In the genomic region with DNA sequence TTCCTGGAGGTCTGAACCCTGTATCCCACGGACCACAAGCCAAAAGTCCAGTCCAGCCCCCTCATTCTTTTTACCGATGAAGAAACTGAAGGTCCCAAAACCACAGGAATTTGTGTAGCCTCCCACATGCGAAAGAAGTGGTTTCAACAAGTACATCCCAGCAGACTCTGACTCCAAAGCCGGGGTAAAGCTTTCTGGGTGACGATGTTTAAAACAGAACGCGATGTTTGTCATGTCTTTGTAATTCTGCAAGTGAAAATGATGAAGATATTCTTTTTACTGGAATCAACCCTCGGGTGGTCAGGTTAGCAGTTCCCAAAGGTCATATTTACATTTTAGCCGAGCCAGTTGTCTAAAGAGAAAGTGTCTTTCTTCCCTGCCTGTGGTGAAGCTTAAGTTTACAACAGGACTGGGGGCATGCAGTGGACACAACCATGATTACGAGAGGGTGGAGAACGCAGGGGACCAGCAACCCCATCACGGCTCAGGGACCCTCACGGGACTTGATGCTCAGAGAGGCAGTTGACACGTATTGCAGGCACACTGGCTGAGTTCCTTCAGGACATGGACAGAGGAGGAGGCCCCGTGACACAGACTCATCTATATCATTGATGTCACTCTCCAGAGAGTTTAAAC, we compare ENCODE assay signal across 1 cellular context.
TF ChIP-seq lines count a peak whose summit lies in the region.

No MANE protein-coding gene starts in this region.

TF ChIP-seq in GM12878, 131 proteins besides CTCF, POLR2A, EP300 and RAD21 (continues in another document):
- TF ChIP-seq, protein P1, sequence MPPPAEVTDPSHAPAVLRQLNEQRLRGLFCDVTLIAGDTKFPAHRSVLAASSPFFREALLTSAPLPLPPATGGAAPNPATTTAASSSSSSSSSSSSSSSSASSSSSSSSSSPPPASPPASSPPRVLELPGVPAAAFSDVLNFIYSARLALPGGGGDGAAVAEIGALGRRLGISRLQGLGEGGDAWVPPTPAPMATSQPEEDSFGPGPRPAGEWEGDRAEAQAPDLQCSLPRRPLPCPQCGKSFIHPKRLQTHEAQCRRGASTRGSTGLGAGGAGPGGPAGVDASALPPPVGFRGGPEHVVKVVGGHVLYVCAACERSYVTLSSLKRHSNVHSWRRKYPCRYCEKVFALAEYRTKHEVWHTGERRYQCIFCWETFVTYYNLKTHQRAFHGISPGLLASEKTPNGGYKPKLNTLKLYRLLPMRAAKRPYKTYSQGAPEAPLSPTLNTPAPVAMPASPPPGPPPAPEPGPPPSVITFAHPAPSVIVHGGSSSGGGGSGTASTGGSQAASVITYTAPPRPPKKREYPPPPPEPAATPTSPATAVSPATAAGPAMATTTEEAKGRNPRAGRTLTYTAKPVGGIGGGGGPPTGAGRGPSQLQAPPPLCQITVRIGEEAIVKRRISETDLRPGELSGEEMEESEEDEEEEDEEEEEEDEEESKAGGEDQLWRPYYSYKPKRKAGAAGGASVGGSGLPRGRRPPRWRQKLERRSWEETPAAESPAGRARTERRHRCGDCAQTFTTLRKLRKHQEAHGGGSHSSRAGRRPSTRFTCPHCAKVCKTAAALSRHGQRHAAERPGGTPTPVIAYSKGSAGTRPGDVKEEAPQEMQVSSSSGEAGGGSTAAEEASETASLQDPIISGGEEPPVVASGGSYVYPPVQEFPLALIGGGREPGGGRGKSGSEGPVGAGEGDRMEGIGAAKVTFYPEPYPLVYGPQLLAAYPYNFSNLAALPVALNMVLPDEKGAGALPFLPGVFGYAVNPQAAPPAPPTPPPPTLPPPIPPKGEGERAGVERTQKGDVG (CRISPR knock-in tag; IDR thresholded peaks at IDR 0.05) = no peak
- TF ChIP-seq ZSCAN29 (IDR thresholded peaks at IDR 0.05) = no peak
- TF ChIP-seq STAT3 (IDR thresholded peaks at IDR 0.05; ENCODE audit: low read depth, low read length) = peak; percentile 79; the same call in 1 of the 2 replicates
- TF ChIP-seq, protein P2, sequence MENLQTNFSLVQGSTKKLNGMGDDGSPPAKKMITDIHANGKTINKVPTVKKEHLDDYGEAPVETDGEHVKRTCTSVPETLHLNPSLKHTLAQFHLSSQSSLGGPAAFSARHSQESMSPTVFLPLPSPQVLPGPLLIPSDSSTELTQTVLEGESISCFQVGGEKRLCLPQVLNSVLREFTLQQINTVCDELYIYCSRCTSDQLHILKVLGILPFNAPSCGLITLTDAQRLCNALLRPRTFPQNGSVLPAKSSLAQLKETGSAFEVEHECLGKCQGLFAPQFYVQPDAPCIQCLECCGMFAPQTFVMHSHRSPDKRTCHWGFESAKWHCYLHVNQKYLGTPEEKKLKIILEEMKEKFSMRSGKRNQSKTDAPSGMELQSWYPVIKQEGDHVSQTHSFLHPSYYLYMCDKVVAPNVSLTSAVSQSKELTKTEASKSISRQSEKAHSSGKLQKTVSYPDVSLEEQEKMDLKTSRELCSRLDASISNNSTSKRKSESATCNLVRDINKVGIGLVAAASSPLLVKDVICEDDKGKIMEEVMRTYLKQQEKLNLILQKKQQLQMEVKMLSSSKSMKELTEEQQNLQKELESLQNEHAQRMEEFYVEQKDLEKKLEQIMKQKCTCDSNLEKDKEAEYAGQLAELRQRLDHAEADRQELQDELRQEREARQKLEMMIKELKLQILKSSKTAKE (IDR thresholded peaks at IDR 0.05; ENCODE audit: low read depth, poor library complexity, severe bottlenecking) = peak; percentile 24
- TF ChIP-seq BHLHE40 (IDR thresholded peaks at IDR 0.05; ENCODE audit: borderline replicate concordance in 1 of 2, low read depth in 2 of 2, low read length in 1 of 2) = 0 out of 4 replicates have a peak, but pooled peaks of 1 of the 2 experiments have one; percentile 36
- TF ChIP-seq NR2F1 (conservative IDR thresholded peaks at IDR 0.05) = peak; percentile 69
- peak; percentile 97 for TF ChIP-seq RUNX3 (IDR thresholded peaks at IDR 0.05; ENCODE audit: low read length)
- peak; percentile 8; the same call in 1 of the 2 replicates for TF ChIP-seq MTA2 (IDR thresholded peaks at IDR 0.05; ENCODE audit: low read depth)
- TF ChIP-seq MXI1 (IDR thresholded peaks at IDR 0.05; ENCODE audit: low read depth, low read length) = no peak
- TF ChIP-seq FOXK2 (IDR thresholded peaks at IDR 0.05) = peak; percentile 59
- TF ChIP-seq CBFB (IDR thresholded peaks at IDR 0.05; ENCODE audit: low read depth) = 0 out of 2 replicates have a peak, but pooled peaks have one; percentile 50
- TF ChIP-seq EGR1 (IDR thresholded peaks at IDR 0.05; ENCODE audit: borderline replicate concordance in 1 of 2, low read depth in 2 of 2, low read length in 2 of 2) = peak in 1 of 2 experiments; percentile 42; a peak in 1 of 3 replicates
- no peak for TF ChIP-seq TCF3 (IDR thresholded peaks at IDR 0.05; ENCODE audit: borderline replicate concordance, insufficient read depth, low read depth, low read length)
- TF ChIP-seq, protein P3, sequence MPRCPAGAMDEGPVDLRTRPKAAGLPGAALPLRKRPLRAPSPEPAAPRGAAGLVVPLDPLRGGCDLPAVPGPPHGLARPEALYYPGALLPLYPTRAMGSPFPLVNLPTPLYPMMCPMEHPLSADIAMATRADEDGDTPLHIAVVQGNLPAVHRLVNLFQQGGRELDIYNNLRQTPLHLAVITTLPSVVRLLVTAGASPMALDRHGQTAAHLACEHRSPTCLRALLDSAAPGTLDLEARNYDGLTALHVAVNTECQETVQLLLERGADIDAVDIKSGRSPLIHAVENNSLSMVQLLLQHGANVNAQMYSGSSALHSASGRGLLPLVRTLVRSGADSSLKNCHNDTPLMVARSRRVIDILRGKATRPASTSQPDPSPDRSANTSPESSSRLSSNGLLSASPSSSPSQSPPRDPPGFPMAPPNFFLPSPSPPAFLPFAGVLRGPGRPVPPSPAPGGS (IDR thresholded peaks at IDR 0.05; ENCODE audit: borderline replicate concordance, insufficient read depth, low read depth, low read length, poor library complexity, severe bottlenecking) = peak; percentile 32
- TF ChIP-seq SMARCA5 (IDR thresholded peaks at IDR 0.05) = no peak
- peak; percentile 74 for TF ChIP-seq CREB1 (IDR thresholded peaks at IDR 0.05; ENCODE audit: low read depth)
- TF ChIP-seq NBN (IDR thresholded peaks at IDR 0.05) = no peak
- TF ChIP-seq HCFC1 (IDR thresholded peaks at IDR 0.05; ENCODE audit: low read length) = no peak
- TF ChIP-seq, protein P4, sequence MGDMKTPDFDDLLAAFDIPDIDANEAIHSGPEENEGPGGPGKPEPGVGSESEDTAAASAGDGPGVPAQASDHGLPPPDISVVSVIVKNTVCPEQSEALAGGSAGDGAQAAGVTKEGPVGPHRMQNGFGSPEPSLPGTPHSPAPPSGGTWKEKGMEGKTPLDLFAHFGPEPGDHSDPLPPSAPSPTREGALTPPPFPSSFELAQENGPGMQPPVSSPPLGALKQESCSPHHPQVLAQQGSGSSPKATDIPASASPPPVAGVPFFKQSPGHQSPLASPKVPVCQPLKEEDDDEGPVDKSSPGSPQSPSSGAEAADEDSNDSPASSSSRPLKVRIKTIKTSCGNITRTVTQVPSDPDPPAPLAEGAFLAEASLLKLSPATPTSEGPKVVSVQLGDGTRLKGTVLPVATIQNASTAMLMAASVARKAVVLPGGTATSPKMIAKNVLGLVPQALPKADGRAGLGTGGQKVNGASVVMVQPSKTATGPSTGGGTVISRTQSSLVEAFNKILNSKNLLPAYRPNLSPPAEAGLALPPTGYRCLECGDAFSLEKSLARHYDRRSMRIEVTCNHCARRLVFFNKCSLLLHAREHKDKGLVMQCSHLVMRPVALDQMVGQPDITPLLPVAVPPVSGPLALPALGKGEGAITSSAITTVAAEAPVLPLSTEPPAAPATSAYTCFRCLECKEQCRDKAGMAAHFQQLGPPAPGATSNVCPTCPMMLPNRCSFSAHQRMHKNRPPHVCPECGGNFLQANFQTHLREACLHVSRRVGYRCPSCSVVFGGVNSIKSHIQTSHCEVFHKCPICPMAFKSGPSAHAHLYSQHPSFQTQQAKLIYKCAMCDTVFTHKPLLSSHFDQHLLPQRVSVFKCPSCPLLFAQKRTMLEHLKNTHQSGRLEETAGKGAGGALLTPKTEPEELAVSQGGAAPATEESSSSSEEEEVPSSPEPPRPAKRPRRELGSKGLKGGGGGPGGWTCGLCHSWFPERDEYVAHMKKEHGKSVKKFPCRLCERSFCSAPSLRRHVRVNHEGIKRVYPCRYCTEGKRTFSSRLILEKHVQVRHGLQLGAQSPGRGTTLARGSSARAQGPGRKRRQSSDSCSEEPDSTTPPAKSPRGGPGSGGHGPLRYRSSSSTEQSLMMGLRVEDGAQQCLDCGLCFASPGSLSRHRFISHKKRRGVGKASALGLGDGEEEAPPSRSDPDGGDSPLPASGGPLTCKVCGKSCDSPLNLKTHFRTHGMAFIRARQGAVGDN (IDR thresholded peaks at IDR 0.05) = no peak
- TF ChIP-seq, protein P5, sequence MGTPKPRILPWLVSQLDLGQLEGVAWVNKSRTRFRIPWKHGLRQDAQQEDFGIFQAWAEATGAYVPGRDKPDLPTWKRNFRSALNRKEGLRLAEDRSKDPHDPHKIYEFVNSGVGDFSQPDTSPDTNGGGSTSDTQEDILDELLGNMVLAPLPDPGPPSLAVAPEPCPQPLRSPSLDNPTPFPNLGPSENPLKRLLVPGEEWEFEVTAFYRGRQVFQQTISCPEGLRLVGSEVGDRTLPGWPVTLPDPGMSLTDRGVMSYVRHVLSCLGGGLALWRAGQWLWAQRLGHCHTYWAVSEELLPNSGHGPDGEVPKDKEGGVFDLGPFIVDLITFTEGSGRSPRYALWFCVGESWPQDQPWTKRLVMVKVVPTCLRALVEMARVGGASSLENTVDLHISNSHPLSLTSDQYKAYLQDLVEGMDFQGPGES (IDR thresholded peaks at IDR 0.05) = no peak
- TF ChIP-seq MEF2A (IDR thresholded peaks at IDR 0.05; ENCODE audit: insufficient read depth, low read depth, low read length) = 0 out of 2 replicates have a peak, but pooled peaks have one; percentile 17
- peak; percentile 64 for TF ChIP-seq BCL11A (IDR thresholded peaks at IDR 0.05; ENCODE audit: low read depth, low read length)
- TF ChIP-seq, protein P6, sequence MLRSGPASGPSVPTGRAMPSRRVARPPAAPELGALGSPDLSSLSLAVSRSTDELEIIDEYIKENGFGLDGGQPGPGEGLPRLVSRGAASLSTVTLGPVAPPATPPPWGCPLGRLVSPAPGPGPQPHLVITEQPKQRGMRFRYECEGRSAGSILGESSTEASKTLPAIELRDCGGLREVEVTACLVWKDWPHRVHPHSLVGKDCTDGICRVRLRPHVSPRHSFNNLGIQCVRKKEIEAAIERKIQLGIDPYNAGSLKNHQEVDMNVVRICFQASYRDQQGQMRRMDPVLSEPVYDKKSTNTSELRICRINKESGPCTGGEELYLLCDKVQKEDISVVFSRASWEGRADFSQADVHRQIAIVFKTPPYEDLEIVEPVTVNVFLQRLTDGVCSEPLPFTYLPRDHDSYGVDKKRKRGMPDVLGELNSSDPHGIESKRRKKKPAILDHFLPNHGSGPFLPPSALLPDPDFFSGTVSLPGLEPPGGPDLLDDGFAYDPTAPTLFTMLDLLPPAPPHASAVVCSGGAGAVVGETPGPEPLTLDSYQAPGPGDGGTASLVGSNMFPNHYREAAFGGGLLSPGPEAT (IDR thresholded peaks at IDR 0.05; ENCODE audit: low read depth) = no peak
- TF ChIP-seq, protein P7, sequence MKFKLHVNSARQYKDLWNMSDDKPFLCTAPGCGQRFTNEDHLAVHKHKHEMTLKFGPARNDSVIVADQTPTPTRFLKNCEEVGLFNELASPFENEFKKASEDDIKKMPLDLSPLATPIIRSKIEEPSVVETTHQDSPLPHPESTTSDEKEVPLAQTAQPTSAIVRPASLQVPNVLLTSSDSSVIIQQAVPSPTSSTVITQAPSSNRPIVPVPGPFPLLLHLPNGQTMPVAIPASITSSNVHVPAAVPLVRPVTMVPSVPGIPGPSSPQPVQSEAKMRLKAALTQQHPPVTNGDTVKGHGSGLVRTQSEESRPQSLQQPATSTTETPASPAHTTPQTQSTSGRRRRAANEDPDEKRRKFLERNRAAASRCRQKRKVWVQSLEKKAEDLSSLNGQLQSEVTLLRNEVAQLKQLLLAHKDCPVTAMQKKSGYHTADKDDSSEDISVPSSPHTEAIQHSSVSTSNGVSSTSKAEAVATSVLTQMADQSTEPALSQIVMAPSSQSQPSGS (IDR thresholded peaks at IDR 0.05; ENCODE audit: low read length) = peak; percentile 81
- TF ChIP-seq, protein P8, sequence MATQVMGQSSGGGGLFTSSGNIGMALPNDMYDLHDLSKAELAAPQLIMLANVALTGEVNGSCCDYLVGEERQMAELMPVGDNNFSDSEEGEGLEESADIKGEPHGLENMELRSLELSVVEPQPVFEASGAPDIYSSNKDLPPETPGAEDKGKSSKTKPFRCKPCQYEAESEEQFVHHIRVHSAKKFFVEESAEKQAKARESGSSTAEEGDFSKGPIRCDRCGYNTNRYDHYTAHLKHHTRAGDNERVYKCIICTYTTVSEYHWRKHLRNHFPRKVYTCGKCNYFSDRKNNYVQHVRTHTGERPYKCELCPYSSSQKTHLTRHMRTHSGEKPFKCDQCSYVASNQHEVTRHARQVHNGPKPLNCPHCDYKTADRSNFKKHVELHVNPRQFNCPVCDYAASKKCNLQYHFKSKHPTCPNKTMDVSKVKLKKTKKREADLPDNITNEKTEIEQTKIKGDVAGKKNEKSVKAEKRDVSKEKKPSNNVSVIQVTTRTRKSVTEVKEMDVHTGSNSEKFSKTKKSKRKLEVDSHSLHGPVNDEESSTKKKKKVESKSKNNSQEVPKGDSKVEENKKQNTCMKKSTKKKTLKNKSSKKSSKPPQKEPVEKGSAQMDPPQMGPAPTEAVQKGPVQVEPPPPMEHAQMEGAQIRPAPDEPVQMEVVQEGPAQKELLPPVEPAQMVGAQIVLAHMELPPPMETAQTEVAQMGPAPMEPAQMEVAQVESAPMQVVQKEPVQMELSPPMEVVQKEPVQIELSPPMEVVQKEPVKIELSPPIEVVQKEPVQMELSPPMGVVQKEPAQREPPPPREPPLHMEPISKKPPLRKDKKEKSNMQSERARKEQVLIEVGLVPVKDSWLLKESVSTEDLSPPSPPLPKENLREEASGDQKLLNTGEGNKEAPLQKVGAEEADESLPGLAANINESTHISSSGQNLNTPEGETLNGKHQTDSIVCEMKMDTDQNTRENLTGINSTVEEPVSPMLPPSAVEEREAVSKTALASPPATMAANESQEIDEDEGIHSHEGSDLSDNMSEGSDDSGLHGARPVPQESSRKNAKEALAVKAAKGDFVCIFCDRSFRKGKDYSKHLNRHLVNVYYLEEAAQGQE (IDR thresholded peaks at IDR 0.05; ENCODE audit: low read depth, low read length) = no peak
- TF ChIP-seq POU2F2 (IDR thresholded peaks at IDR 0.05; ENCODE audit: borderline replicate concordance, low read depth, low read length) = peak; percentile 80; the same call in 2 of the 3 replicates
- TF ChIP-seq IKZF2 (IDR thresholded peaks at IDR 0.05) = peak; percentile 50 to 55
- peak; percentile 63; the same call in 1 of the 2 replicates for TF ChIP-seq PAX5 (IDR thresholded peaks at IDR 0.05; ENCODE audit: borderline replicate concordance, low read depth, low read length)
- TF ChIP-seq, protein P9, sequence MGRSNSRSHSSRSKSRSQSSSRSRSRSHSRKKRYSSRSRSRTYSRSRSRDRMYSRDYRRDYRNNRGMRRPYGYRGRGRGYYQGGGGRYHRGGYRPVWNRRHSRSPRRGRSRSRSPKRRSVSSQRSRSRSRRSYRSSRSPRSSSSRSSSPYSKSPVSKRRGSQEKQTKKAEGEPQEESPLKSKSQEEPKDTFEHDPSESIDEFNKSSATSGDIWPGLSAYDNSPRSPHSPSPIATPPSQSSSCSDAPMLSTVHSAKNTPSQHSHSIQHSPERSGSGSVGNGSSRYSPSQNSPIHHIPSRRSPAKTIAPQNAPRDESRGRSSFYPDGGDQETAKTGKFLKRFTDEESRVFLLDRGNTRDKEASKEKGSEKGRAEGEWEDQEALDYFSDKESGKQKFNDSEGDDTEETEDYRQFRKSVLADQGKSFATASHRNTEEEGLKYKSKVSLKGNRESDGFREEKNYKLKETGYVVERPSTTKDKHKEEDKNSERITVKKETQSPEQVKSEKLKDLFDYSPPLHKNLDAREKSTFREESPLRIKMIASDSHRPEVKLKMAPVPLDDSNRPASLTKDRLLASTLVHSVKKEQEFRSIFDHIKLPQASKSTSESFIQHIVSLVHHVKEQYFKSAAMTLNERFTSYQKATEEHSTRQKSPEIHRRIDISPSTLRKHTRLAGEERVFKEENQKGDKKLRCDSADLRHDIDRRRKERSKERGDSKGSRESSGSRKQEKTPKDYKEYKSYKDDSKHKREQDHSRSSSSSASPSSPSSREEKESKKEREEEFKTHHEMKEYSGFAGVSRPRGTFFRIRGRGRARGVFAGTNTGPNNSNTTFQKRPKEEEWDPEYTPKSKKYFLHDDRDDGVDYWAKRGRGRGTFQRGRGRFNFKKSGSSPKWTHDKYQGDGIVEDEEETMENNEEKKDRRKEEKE (IDR thresholded peaks at IDR 0.05) = no peak
